40 cellular contexts compared by ENCODE assay signal in the genomic region with DNA sequence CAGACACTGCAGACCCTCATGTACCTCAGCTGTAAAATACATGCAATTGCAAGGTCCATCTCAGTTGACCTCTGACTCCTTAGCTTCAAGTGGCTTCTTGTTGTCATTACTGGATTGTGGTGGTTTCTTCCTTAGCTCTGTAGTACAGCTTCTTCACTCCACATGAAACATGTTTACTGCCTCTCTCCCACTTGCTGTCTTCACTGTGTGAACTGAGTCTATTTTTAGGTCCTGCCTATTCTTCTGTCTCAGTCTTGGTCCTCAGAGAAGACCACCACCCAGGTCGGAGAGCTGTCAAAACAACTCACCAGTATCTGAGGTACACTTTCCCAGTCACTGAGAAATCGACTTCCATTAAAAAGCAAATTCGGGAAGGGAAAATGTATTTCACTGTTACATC. TPM values are rescaled to one million over a fixed set of nuclear protein-coding genes. Genes with fewer than 3 reads are reported as not detected.
"Had no signal": no experiment of that assay in that cellular context is flagged by ENCODE, and none has a peak within 500 bp of the region (broad histone marks: within the 10 kb centered on the region; RNA-seq: fewer than 3 reads in every experiment).

No MANE protein-coding gene starts in this region.

- H3K27ac Mint-ChIP-seq: activated CD4-positive, alpha-beta memory T cell treated with anti-CD3 and anti-CD28 coated beads for 36 hours; activated CD4-positive, alpha-beta T cell treated with anti-CD3 and anti-CD28 coated beads for 36 hours; activated CD4-positive, alpha-beta T cell treated with anti-CD3 and anti-CD28 coated beads, Interleukin-2, amount 10 ng/mL, durations not matched to agents 24 days and 14 days; activated CD8-positive, alpha-beta memory T cell treated with anti-CD3 and anti-CD28 coated beads, Interleukin-2, amount 10 ng/mL, durations not matched to agents 7 days and 5 days; activated CD8-positive, alpha-beta T cell treated with anti-CD3 and anti-CD28 coated beads, Interleukin-2, amount 10 ng/mL, durations not matched to agents 7 days and 5 days; activated naive CD4-positive, alpha-beta T cell treated with anti-CD3 and anti-CD28 coated beads for 36 hours; activated naive CD4-positive, alpha-beta T cell treated with anti-CD3 and anti-CD28 coated beads, Interleukin-2, amount 50 U/mL, for 24 hours; activated naive CD8-positive, alpha-beta T cell treated with anti-CD3 and anti-CD28 coated beads for 36 hours; activated naive CD8-positive, alpha-beta T cell treated with anti-CD3 and anti-CD28 coated beads, Interleukin-2, amount 50 U/mL, for 24 hours; activated T-helper 1 cell treated with anti-CD3 and anti-CD28 coated beads, Interleukin-12 subunit alpha, Interleukin-12 subunit beta, Interleukin-2, Interleukin-4 antibody, amounts not matched to agents 30 ng/mL and 10 ng/mL and 1 ng/mL, durations not matched to agents 14 hours and 24 hours and 36 hours; activated T-helper 2 cell treated with anti-CD3 and anti-CD28 coated beads, Interferon-gamma antibody, Interleukin-2, Interleukin-4, amounts not matched to agents 10 μg/mL and 5 μg/mL and 100 μg/mL, durations not matched to agents 14 hours and 24 hours and 36 hours; effector memory CD8-positive, alpha-beta T cell; T-helper 17 cell; T-helper 2 cell treated with Interferon-gamma antibody and Interleukin-4, amounts not matched to agents 5 μg/mL and 100 μg/mL, for 36 hours had no signal

- H3K36me3 ChIP-seq: adrenal gland, cardiac muscle cell, esophagus squamous epithelium, gastroesophageal sphincter, WERI-Rb-1 had no signal

- H3K4me3 Mint-ChIP-seq: activated CD4-positive, alpha-beta memory T cell treated with anti-CD3 and anti-CD28 coated beads for 36 hours; activated CD4-positive, alpha-beta T cell treated with anti-CD3 and anti-CD28 coated beads for 36 hours; activated CD4-positive, alpha-beta T cell treated with anti-CD3 and anti-CD28 coated beads, Interleukin-2, amount 10 ng/mL, durations not matched to agents 24 days and 14 days; activated CD8-positive, alpha-beta memory T cell treated with anti-CD3 and anti-CD28 coated beads, Interleukin-2, amount 10 ng/mL, durations not matched to agents 7 days and 5 days; activated CD8-positive, alpha-beta T cell treated with anti-CD3 and anti-CD28 coated beads, Interleukin-2, amount 10 ng/mL, durations not matched to agents 7 days and 5 days; activated naive CD4-positive, alpha-beta T cell treated with anti-CD3 and anti-CD28 coated beads for 36 hours; activated naive CD4-positive, alpha-beta T cell treated with anti-CD3 and anti-CD28 coated beads, Interleukin-2, amount 50 U/mL, for 24 hours; activated naive CD8-positive, alpha-beta T cell treated with anti-CD3 and anti-CD28 coated beads for 36 hours; activated naive CD8-positive, alpha-beta T cell treated with anti-CD3 and anti-CD28 coated beads, Interleukin-2, amount 50 U/mL, for 24 hours; activated T-helper 1 cell treated with anti-CD3 and anti-CD28 coated beads, Interleukin-12 subunit alpha, Interleukin-12 subunit beta, Interleukin-2, Interleukin-4 antibody, amounts not matched to agents 30 ng/mL and 10 ng/mL and 1 ng/mL, durations not matched to agents 14 hours and 24 hours and 36 hours; effector memory CD8-positive, alpha-beta T cell; T-helper 17 cell; T-helper 2 cell treated with Interferon-gamma antibody and Interleukin-4, amounts not matched to agents 5 μg/mL and 100 μg/mL, for 36 hours had no signal

- DNase-seq: activated CD4-positive, alpha-beta memory T cell treated with anti-CD3 and anti-CD28 coated beads for 36 hours; activated CD4-positive, alpha-beta T cell treated with anti-CD3 and anti-CD28 coated beads for 36 hours; activated CD4-positive, alpha-beta T cell treated with anti-CD3 and anti-CD28 coated beads, Interleukin-2, amount 10 ng/mL, durations not matched to agents 24 days and 14 days; activated CD4-positive, CD25-positive, alpha-beta regulatory T cell; activated CD4-positive, CD25-positive, alpha-beta regulatory T cell treated with anti-CD3 and anti-CD28 coated beads, Interleukin-2, amount 50 U/mL, for 72 hours; activated CD8-positive, alpha-beta memory T cell treated with anti-CD3 and anti-CD28 coated beads, Interleukin-2, amount 10 ng/mL, durations not matched to agents 7 days and 5 days; activated CD8-positive, alpha-beta memory T cell treated with anti-CD3 and anti-CD28 coated beads, Interleukin-2, amount 50 U/mL, for 4 hours; activated CD8-positive, alpha-beta T cell treated with anti-CD3 and anti-CD28 coated beads, Interleukin-2, amount 10 ng/mL, durations not matched to agents 7 days and 5 days; activated effector memory CD4-positive, alpha-beta T cell treated with anti-CD3 and anti-CD28 coated beads, Interleukin-2, amount 50 U/mL, for 16 hours; activated naive CD4-positive, alpha-beta T cell treated with anti-CD3 and anti-CD28 coated beads for 36 hours; activated naive CD8-positive, alpha-beta T cell treated with anti-CD3 and anti-CD28 coated beads for 36 hours; activated naive CD8-positive, alpha-beta T cell treated with anti-CD3 and anti-CD28 coated beads, Interleukin-2, amount 50 U/mL, for 24 hours; activated T-cell treated with anti-CD3 and anti-CD28 coated beads, Interleukin-2, amount 50 U/mL, for 1 hour; activated T-cell treated with anti-CD3 and anti-CD28 coated beads, Interleukin-2, amount 50 U/mL, for 48 hours; adrenal gland; amygdala; aorta; body of pancreas; central memory CD4-positive, alpha-beta T cell; cerebellar nuclear complex; cortex of kidney; dermis blood vessel endothelial cell; effector CD4-positive, alpha-beta T cell; effector memory CD8-positive, alpha-beta T cell; esophagus squamous epithelium; foreskin melanocyte; head of caudate nucleus; T-helper 1 cell; T-helper 17 cell; T1000; WERI-Rb-1 had no signal

- H3K27ac ChIP-seq: adrenal gland, body of pancreas, cardiac muscle cell, epithelial cell of prostate, esophagus squamous epithelium, gastroesophageal sphincter, WERI-Rb-1 had no signal

- H3K27me3 Mint-ChIP-seq: activated CD4-positive, alpha-beta memory T cell treated with anti-CD3 and anti-CD28 coated beads for 36 hours; effector memory CD8-positive, alpha-beta T cell had no signal

- H3K27me3 ChIP-seq: body of pancreas, cardiac muscle cell, gastroesophageal sphincter had no signal

- H3K4me3 ChIP-seq: adrenal gland, body of pancreas, cardiac muscle cell, esophagus squamous epithelium, gastroesophageal sphincter had no signal

- H3K4me1 ChIP-seq: adrenal gland, body of pancreas, esophagus squamous epithelium, gastroesophageal sphincter had no signal

- FAIRE-seq: colon had no signal

- H3K9me3 ChIP-seq: adrenal gland, body of pancreas, esophagus squamous epithelium had no signal

- H3K36me3 Mint-ChIP-seq: activated CD4-positive, alpha-beta memory T cell treated with anti-CD3 and anti-CD28 coated beads for 36 hours; activated CD8-positive, alpha-beta memory T cell treated with anti-CD3 and anti-CD28 coated beads, Interleukin-2, amount 10 ng/mL, durations not matched to agents 7 days and 5 days; activated naive CD4-positive, alpha-beta T cell treated with anti-CD3 and anti-CD28 coated beads, Interleukin-2, amount 50 U/mL, for 24 hours; activated naive CD8-positive, alpha-beta T cell treated with anti-CD3 and anti-CD28 coated beads for 36 hours had no signal

- H3K4me1 Mint-ChIP-seq: activated CD4-positive, alpha-beta T cell treated with anti-CD3 and anti-CD28 coated beads for 36 hours; activated CD4-positive, alpha-beta T cell treated with anti-CD3 and anti-CD28 coated beads, Interleukin-2, amount 10 ng/mL, durations not matched to agents 24 days and 14 days; activated CD8-positive, alpha-beta memory T cell treated with anti-CD3 and anti-CD28 coated beads, Interleukin-2, amount 10 ng/mL, durations not matched to agents 7 days and 5 days; activated naive CD4-positive, alpha-beta T cell treated with anti-CD3 and anti-CD28 coated beads, Interleukin-2, amount 50 U/mL, for 24 hours; activated naive CD8-positive, alpha-beta T cell treated with anti-CD3 and anti-CD28 coated beads for 36 hours; activated naive CD8-positive, alpha-beta T cell treated with anti-CD3 and anti-CD28 coated beads, Interleukin-2, amount 50 U/mL, for 24 hours; T-helper 17 cell had no signal

- H3K9me3 Mint-ChIP-seq: activated CD4-positive, alpha-beta T cell treated with anti-CD3 and anti-CD28 coated beads, Interleukin-2, amount 10 ng/mL, durations not matched to agents 24 days and 14 days; activated naive CD4-positive, alpha-beta T cell treated with anti-CD3 and anti-CD28 coated beads for 36 hours; activated T-helper 1 cell treated with anti-CD3 and anti-CD28 coated beads, Interleukin-12 subunit alpha, Interleukin-12 subunit beta, Interleukin-2, Interleukin-4 antibody, amounts not matched to agents 30 ng/mL and 10 ng/mL and 1 ng/mL, durations not matched to agents 14 hours and 24 hours and 36 hours; activated T-helper 2 cell treated with anti-CD3 and anti-CD28 coated beads, Interferon-gamma antibody, Interleukin-2, Interleukin-4, amounts not matched to agents 10 μg/mL and 5 μg/mL and 100 μg/mL, durations not matched to agents 14 hours and 24 hours and 36 hours; T-helper 2 cell treated with Interferon-gamma antibody and Interleukin-4, amounts not matched to agents 5 μg/mL and 100 μg/mL, for 36 hours had no signal

RNA-seq across cellular contexts. Expression of gene EYA4, which starts 50.2 kb away (rescaled TPM):
- total RNA-seq: activated CD4-positive, alpha-beta memory T cell treated with anti-CD3 and anti-CD28 coated beads for 36 hours; activated CD4-positive, alpha-beta T cell treated with anti-CD3 and anti-CD28 coated beads for 36 hours; activated CD4-positive, alpha-beta T cell treated with anti-CD3 and anti-CD28 coated beads, Interleukin-2, amount 10 ng/mL, durations not matched to agents 24 days and 14 days; activated CD8-positive, alpha-beta memory T cell treated with anti-CD3 and anti-CD28 coated beads for 36 hours; activated CD8-positive, alpha-beta memory T cell treated with anti-CD3 and anti-CD28 coated beads, Interleukin-2, amount 10 ng/mL, durations not matched to agents 7 days and 5 days; activated CD8-positive, alpha-beta T cell treated with anti-CD3 and anti-CD28 coated beads, Interleukin-2, amount 10 ng/mL, durations not matched to agents 7 days and 5 days; activated naive CD4-positive, alpha-beta T cell treated with anti-CD3 and anti-CD28 coated beads for 36 hours; activated naive CD8-positive, alpha-beta T cell treated with anti-CD3 and anti-CD28 coated beads for 36 hours; activated T-helper 1 cell treated with anti-CD3 and anti-CD28 coated beads, Interleukin-12 subunit alpha, Interleukin-12 subunit beta, Interleukin-2, Interleukin-4 antibody, amounts not matched to agents 30 ng/mL and 10 ng/mL and 1 ng/mL, durations not matched to agents 14 hours and 24 hours and 36 hours; activated T-helper 2 cell treated with anti-CD3 and anti-CD28 coated beads, Interferon-gamma antibody, Interleukin-2, Interleukin-4, amounts not matched to agents 10 μg/mL and 5 μg/mL and 100 μg/mL, durations not matched to agents 14 hours and 24 hours and 36 hours; T-helper 17 cell had no signal
- polyA plus RNA-seq: aorta had no signal
